Comparison of ENCODE assay signal across 8 cellular contexts in the genomic region with DNA sequence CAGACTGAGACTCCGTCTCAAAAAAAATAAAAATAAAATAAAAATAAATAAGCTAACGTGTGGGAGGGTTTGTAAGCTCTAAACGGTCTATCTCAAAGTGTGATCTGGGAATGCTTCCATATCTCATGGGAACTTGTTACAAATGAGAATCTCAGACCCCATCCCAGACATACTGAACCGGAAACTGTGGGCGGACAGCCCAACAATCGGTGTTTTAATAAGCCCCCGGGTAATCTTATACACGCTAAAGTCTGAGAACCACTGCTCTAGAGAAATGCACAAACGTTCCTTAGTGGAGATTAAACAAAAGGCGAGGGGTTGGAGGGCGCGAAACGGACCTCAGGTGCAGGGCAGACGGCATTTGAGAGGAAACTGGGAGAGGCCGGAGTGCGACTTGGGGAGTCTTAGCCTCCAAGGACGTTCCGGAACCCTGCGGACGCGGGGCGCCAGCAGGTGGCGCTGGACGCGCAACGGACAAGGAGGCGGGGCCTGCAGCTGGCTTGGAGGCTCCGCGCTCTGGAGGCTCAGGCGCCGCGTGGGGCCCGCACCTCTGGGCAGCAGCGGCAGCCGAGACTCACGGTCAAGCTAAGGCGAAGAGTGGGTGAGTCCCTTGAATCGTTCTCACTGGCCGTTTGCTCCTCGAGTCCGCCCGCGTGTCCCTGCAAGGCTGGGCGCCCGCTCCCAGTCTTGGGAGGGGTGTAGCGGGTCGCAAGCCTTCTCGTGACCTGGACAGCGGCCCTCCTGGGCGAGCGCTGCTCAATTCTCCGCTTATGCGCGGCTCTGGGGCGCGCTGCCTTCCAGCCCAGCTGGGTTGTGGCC. TPM values are rescaled to one million over a fixed set of nuclear protein-coding genes. Genes with fewer than 3 reads are reported as not detected.
DNase-seq lines count a peak whose midpoint lies in the region; ATAC-seq and TF ChIP-seq lines count a peak whose summit lies in the region.
"Not testable (repeated sequence)": the region's sequence is repeated elsewhere in the genome, so short reads cannot be mapped to it uniquely, and the experiment has no call there.

A gene (plus strand): TSS at position 527 of the 819 bp plus-strand sequence. CDS start 5,320 bp downstream, outside the sequence.

- 6 to 11% (median 6%) methylated on average over 29 to 56 of the region's 56 CpGs for WGBS in spleen, 5 donors

- H3K4me1 ChIP-seq in spleen, result peaks cover 0 to 12% (median 10%) of the 10 kb centered on the region in 6 donors

- DNase-seq in AG09319 (ENCODE audit: extremely low read depth, low read depth) (peak; percentile 83), NCI-H226 (peak; percentile 70), cerebellar cortex (ENCODE audit: low spot score) (peak; percentile 69), islet precursor cell (peak; percentile 94), spleen (peak; percentile 97)
- DNase-seq in activated CD4-positive, alpha-beta T cell treated with anti-CD3 and anti-CD28 coated beads for 1 hour, result peak; percentile 72

- not testable (repeated sequence) for H3K9me3 ChIP-seq in spleen

- H3K27me3 ChIP-seq in spleen (replicated peaks in 1 of 7), result peaks cover 0 to 19% (median 0%) of the 10 kb centered on the region in 7 donors

- TF ChIP-seq CTCF in AG09319 (IDR thresholded peaks at IDR 0.05; ENCODE audit: low read depth, low read length) (peak; percentile 66), spleen (IDR thresholded peaks at IDR 0.05 in 8 of 11, conservative IDR thresholded peaks at IDR 0.05 in 3 of 11) (peak; percentile 48 to 92 (median 85))

- not testable (repeated sequence) for H3K36me3 ChIP-seq in spleen

- H3K27ac ChIP-seq in spleen, result peak within 1 kb of the TSS in 6 of 8 donors; percentile 55 to 75 (median 66)

- peak; percentile 92 for ATAC-seq in GM19025 (IDR thresholded peaks at IDR 0.05; ENCODE audit: low read depth, unreplicated experiment)
- ATAC-seq in HG03159 (IDR thresholded peaks at IDR 0.05; ENCODE audit: unreplicated experiment), result peak; percentile 94

- not testable (repeated sequence) for TF ChIP-seq POLR2A in spleen (IDR thresholded peaks at IDR 0.05)

- intact Hi-C loops in spleen (cut with DNase I; ENCODE audit: low total_unique reads), result loop anchor here (10.0 kb wide), 1 partner anchor 111 kb away; no protein-coding TSS in a partner anchor

- H3K4me3 ChIP-seq in spleen, result peak within 1 kb of the TSS; percentile 23 to 72 (median 42)

RNA-seq across cellular contexts. Expression of the gene that starts here (rescaled TPM):
- 10 to 100 TPM in 1 of 7 donors, 1 to 10 TPM in 6; 1.5 to 12.3 (median 4.4) TPM for total RNA-seq in spleen
- polyA plus RNA-seq in spleen, result 1 to 10 TPM in 2 of 3 donors, under 1 TPM in 1; 0.67 to 1.7 (median 1.7) TPM

Comparison
In these comparisons a context has a peak if more than half of its experiments do, and no peak if none do; other contexts are left out.
1. Peak in every context shown above with its lines: DNase-seq, ATAC-seq, H3K4me3 ChIP-seq and H3K27ac ChIP-seq.